1 cellular context compared by ENCODE assay signal in the genomic region with DNA sequence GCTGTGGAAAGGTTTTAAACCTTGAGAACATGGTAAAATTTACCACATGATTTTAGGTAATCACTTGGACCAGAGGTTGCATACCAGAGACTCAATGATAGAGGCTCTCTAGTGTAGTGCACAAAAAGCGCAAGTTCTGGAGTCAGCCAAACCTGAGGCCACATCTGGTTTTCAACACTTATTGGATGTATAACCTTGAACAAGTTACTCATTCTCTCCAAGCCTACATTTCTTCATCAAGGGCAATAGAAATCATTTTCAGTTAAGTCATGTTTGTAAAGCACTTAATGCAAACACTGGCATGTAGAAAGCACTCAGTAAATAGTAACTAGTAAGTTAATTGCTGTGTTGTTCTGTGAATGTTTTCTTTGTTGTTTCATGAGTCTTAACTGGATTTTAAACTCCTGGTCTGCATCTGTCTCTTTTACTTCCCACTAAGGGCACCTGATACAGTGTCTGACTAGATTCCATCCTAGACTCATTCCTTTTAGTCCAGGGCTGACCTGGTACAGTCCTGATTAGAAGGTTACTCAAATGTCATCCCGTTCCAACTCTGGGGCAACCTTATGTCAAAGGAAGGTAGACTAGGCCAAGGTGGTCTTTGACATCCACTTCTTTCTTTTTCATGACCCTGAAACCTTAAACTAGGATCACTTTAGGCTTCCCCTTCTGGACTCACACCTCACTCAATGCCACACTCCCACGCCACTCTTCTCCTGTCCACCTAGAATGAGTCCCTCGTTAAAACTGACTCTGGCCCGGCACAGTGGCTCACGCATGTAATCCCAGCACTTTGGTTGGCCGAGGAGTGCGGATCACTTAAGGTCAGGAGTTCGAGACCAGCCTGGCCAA.
TF ChIP-seq lines count a peak whose summit lies in the region.

No MANE protein-coding gene starts in this region.

TF ChIP-seq in HepG2, 621 proteins besides CTCF, POLR2A, EP300 and RAD21 (continued from another document and continues in another):
- TF ChIP-seq, protein P1, sequence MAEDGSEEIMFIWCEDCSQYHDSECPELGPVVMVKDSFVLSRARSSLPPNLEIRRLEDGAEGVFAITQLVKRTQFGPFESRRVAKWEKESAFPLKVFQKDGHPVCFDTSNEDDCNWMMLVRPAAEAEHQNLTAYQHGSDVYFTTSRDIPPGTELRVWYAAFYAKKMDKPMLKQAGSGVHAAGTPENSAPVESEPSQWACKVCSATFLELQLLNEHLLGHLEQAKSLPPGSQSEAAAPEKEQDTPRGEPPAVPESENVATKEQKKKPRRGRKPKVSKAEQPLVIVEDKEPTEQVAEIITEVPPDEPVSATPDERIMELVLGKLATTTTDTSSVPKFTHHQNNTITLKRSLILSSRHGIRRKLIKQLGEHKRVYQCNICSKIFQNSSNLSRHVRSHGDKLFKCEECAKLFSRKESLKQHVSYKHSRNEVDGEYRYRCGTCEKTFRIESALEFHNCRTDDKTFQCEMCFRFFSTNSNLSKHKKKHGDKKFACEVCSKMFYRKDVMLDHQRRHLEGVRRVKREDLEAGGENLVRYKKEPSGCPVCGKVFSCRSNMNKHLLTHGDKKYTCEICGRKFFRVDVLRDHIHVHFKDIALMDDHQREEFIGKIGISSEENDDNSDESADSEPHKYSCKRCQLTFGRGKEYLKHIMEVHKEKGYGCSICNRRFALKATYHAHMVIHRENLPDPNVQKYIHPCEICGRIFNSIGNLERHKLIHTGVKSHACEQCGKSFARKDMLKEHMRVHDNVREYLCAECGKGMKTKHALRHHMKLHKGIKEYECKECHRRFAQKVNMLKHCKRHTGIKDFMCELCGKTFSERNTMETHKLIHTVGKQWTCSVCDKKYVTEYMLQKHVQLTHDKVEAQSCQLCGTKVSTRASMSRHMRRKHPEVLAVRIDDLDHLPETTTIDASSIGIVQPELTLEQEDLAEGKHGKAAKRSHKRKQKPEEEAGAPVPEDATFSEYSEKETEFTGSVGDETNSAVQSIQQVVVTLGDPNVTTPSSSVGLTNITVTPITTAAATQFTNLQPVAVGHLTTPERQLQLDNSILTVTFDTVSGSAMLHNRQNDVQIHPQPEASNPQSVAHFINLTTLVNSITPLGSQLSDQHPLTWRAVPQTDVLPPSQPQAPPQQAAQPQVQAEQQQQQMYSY (CRISPR knock-in tag; IDR thresholded peaks at IDR 0.05) = peak; percentile 29; the same call in 1 of the 2 replicates
- TF ChIP-seq, protein P2, sequence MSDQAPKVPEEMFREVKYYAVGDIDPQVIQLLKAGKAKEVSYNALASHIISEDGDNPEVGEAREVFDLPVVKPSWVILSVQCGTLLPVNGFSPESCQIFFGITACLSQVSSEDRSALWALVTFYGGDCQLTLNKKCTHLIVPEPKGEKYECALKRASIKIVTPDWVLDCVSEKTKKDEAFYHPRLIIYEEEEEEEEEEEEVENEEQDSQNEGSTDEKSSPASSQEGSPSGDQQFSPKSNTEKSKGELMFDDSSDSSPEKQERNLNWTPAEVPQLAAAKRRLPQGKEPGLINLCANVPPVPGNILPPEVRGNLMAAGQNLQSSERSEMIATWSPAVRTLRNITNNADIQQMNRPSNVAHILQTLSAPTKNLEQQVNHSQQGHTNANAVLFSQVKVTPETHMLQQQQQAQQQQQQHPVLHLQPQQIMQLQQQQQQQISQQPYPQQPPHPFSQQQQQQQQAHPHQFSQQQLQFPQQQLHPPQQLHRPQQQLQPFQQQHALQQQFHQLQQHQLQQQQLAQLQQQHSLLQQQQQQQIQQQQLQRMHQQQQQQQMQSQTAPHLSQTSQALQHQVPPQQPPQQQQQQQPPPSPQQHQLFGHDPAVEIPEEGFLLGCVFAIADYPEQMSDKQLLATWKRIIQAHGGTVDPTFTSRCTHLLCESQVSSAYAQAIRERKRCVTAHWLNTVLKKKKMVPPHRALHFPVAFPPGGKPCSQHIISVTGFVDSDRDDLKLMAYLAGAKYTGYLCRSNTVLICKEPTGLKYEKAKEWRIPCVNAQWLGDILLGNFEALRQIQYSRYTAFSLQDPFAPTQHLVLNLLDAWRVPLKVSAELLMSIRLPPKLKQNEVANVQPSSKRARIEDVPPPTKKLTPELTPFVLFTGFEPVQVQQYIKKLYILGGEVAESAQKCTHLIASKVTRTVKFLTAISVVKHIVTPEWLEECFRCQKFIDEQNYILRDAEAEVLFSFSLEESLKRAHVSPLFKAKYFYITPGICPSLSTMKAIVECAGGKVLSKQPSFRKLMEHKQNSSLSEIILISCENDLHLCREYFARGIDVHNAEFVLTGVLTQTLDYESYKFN (CRISPR knock-in tag; conservative IDR thresholded peaks at IDR 0.05) = peak; percentile 88
- TF ChIP-seq ZNF12 (CRISPR knock-in tag; IDR thresholded peaks at IDR 0.05) = peak; percentile 68; the same call in 1 of the 2 replicates
- TF ChIP-seq, protein P3, sequence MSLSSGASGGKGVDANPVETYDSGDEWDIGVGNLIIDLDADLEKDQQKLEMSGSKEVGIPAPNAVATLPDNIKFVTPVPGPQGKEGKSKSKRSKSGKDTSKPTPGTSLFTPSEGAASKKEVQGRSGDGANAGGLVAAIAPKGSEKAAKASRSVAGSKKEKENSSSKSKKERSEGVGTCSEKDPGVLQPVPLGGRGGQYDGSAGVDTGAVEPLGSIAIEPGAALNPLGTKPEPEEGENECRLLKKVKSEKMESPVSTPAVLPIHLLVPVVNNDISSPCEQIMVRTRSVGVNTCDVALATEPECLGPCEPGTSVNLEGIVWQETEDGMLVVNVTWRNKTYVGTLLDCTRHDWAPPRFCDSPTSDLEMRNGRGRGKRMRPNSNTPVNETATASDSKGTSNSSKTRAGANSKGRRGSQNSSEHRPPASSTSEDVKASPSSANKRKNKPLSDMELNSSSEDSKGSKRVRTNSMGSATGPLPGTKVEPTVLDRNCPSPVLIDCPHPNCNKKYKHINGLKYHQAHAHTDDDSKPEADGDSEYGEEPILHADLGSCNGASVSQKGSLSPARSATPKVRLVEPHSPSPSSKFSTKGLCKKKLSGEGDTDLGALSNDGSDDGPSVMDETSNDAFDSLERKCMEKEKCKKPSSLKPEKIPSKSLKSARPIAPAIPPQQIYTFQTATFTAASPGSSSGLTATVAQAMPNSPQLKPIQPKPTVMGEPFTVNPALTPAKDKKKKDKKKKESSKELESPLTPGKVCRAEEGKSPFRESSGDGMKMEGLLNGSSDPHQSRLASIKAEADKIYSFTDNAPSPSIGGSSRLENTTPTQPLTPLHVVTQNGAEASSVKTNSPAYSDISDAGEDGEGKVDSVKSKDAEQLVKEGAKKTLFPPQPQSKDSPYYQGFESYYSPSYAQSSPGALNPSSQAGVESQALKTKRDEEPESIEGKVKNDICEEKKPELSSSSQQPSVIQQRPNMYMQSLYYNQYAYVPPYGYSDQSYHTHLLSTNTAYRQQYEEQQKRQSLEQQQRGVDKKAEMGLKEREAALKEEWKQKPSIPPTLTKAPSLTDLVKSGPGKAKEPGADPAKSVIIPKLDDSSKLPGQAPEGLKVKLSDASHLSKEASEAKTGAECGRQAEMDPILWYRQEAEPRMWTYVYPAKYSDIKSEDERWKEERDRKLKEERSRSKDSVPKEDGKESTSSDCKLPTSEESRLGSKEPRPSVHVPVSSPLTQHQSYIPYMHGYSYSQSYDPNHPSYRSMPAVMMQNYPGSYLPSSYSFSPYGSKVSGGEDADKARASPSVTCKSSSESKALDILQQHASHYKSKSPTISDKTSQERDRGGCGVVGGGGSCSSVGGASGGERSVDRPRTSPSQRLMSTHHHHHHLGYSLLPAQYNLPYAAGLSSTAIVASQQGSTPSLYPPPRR (CRISPR knock-in tag; IDR thresholded peaks at IDR 0.05; ENCODE audit: borderline replicate concordance) = peak; percentile 87
- TF ChIP-seq, protein P4, sequence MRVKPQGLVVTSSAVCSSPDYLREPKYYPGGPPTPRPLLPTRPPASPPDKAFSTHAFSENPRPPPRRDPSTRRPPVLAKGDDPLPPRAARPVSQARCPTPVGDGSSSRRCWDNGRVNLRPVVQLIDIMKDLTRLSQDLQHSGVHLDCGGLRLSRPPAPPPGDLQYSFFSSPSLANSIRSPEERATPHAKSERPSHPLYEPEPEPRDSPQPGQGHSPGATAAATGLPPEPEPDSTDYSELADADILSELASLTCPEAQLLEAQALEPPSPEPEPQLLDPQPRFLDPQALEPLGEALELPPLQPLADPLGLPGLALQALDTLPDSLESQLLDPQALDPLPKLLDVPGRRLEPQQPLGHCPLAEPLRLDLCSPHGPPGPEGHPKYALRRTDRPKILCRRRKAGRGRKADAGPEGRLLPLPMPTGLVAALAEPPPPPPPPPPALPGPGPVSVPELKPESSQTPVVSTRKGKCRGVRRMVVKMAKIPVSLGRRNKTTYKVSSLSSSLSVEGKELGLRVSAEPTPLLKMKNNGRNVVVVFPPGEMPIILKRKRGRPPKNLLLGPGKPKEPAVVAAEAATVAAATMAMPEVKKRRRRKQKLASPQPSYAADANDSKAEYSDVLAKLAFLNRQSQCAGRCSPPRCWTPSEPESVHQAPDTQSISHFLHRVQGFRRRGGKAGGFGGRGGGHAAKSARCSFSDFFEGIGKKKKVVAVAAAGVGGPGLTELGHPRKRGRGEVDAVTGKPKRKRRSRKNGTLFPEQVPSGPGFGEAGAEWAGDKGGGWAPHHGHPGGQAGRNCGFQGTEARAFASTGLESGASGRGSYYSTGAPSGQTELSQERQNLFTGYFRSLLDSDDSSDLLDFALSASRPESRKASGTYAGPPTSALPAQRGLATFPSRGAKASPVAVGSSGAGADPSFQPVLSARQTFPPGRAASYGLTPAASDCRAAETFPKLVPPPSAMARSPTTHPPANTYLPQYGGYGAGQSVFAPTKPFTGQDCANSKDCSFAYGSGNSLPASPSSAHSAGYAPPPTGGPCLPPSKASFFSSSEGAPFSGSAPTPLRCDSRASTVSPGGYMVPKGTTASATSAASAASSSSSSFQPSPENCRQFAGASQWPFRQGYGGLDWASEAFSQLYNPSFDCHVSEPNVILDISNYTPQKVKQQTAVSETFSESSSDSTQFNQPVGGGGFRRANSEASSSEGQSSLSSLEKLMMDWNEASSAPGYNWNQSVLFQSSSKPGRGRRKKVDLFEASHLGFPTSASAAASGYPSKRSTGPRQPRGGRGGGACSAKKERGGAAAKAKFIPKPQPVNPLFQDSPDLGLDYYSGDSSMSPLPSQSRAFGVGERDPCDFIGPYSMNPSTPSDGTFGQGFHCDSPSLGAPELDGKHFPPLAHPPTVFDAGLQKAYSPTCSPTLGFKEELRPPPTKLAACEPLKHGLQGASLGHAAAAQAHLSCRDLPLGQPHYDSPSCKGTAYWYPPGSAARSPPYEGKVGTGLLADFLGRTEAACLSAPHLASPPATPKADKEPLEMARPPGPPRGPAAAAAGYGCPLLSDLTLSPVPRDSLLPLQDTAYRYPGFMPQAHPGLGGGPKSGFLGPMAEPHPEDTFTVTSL (CRISPR knock-in tag; IDR thresholded peaks at IDR 0.05; ENCODE audit: borderline replicate concordance) = peak; percentile 85; the same call in 1 of the 2 replicates
- TF ChIP-seq, protein P5, sequence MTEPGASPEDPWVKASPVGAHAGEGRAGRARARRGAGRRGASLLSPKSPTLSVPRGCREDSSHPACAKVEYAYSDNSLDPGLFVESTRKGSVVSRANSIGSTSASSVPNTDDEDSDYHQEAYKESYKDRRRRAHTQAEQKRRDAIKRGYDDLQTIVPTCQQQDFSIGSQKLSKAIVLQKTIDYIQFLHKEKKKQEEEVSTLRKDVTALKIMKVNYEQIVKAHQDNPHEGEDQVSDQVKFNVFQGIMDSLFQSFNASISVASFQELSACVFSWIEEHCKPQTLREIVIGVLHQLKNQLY (CRISPR knock-in tag; IDR thresholded peaks at IDR 0.05) = peak; percentile 60; the same call in 1 of the 2 replicates
- 0 out of 2 replicates have a peak, but pooled peaks have one; percentile 56 for TF ChIP-seq ZNF598 (CRISPR knock-in tag; IDR thresholded peaks at IDR 0.05; ENCODE audit: borderline replicate concordance)
- TF ChIP-seq, protein P6, sequence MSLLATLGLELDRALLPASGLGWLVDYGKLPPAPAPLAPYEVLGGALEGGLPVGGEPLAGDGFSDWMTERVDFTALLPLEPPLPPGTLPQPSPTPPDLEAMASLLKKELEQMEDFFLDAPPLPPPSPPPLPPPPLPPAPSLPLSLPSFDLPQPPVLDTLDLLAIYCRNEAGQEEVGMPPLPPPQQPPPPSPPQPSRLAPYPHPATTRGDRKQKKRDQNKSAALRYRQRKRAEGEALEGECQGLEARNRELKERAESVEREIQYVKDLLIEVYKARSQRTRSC (CRISPR knock-in tag; IDR thresholded peaks at IDR 0.05; ENCODE audit: low read depth) = no peak
- TF ChIP-seq SP5 (CRISPR knock-in tag; IDR thresholded peaks at IDR 0.05; ENCODE audit: borderline replicate concordance, low read depth) = peak; percentile 36
- peak; percentile 91 for TF ChIP-seq BCL6 (CRISPR knock-in tag; IDR thresholded peaks at IDR 0.05)
- TF ChIP-seq, protein P7, sequence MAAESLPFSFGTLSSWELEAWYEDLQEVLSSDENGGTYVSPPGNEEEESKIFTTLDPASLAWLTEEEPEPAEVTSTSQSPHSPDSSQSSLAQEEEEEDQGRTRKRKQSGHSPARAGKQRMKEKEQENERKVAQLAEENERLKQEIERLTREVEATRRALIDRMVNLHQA (CRISPR knock-in tag; IDR thresholded peaks at IDR 0.05) = peak; percentile 85; the same call in 1 of the 2 replicates
- TF ChIP-seq, protein P8, sequence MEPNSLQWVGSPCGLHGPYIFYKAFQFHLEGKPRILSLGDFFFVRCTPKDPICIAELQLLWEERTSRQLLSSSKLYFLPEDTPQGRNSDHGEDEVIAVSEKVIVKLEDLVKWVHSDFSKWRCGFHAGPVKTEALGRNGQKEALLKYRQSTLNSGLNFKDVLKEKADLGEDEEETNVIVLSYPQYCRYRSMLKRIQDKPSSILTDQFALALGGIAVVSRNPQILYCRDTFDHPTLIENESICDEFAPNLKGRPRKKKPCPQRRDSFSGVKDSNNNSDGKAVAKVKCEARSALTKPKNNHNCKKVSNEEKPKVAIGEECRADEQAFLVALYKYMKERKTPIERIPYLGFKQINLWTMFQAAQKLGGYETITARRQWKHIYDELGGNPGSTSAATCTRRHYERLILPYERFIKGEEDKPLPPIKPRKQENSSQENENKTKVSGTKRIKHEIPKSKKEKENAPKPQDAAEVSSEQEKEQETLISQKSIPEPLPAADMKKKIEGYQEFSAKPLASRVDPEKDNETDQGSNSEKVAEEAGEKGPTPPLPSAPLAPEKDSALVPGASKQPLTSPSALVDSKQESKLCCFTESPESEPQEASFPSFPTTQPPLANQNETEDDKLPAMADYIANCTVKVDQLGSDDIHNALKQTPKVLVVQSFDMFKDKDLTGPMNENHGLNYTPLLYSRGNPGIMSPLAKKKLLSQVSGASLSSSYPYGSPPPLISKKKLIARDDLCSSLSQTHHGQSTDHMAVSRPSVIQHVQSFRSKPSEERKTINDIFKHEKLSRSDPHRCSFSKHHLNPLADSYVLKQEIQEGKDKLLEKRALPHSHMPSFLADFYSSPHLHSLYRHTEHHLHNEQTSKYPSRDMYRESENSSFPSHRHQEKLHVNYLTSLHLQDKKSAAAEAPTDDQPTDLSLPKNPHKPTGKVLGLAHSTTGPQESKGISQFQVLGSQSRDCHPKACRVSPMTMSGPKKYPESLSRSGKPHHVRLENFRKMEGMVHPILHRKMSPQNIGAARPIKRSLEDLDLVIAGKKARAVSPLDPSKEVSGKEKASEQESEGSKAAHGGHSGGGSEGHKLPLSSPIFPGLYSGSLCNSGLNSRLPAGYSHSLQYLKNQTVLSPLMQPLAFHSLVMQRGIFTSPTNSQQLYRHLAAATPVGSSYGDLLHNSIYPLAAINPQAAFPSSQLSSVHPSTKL (CRISPR knock-in tag; IDR thresholded peaks at IDR 0.05) = peak; percentile 96
- TF ChIP-seq GATAD2A (CRISPR knock-in tag; IDR thresholded peaks at IDR 0.05) = peak; percentile 97
- TF ChIP-seq MED1 (CRISPR knock-in tag; IDR thresholded peaks at IDR 0.05) = peak; percentile 71
- TF ChIP-seq AGO1 (IDR thresholded peaks at IDR 0.05; ENCODE audit: low read depth, low read length, poor library complexity, severe bottlenecking) = no peak
- peak; percentile 89 for TF ChIP-seq RCOR2 (CRISPR knock-in tag; IDR thresholded peaks at IDR 0.05)
